Comparison of ENCODE assay signal across 8 cellular contexts in genomic region chr7:35694784-35695627, GRCh38.
DNase-seq lines count a peak whose midpoint lies in the region; ATAC-seq and TF ChIP-seq lines count a peak whose summit lies in the region.

Gene HERPUD2, minus strand, starts transcription at chr7:35695135. Its CDS starts 805 bp downstream, at chr7:35694330.

- H3K27ac Mint-ChIP-seq in activated naive CD4-positive, alpha-beta T cell treated with anti-CD3 and anti-CD28 coated beads, Interleukin-2, amount 50 U/mL, for 24 hours, result peak within 1 kb of the TSS; percentile 97

- H3K27me3 Mint-ChIP-seq in activated naive CD4-positive, alpha-beta T cell treated with anti-CD3 and anti-CD28 coated beads, Interleukin-2, amount 50 U/mL, for 24 hours, result no peaks in the 10 kb centered on the region

- ATAC-seq in HG02623 (IDR thresholded peaks at IDR 0.05; ENCODE audit: unreplicated experiment) (peak; percentile 86), SK-N-SH treated with all-trans-retinoic acid at 6 μM for 48 hours (peak; percentile 95)

- peaks cover 53% of the 10 kb centered on the region for H3K4me1 Mint-ChIP-seq in activated naive CD4-positive, alpha-beta T cell treated with anti-CD3 and anti-CD28 coated beads, Interleukin-2, amount 50 U/mL, for 24 hours

- DNase-seq in GM10266 (ENCODE audit: extremely low spot score) (peak; percentile 92), NCI-H1092 treated with DMSO at 0.1 percent for 48 hours (lab: John Stamatoyannopoulos, UW) (peak; percentile 90), globus pallidus (ENCODE audit: low spot score) (peak; percentile 94), nucleus accumbens (lab: John Stamatoyannopoulos, UW) (peak in 55 of 56 donors; percentile 69 to 96 (median 90)), superior temporal gyrus (ENCODE audit: extremely low spot score) (peak; percentile 96)

- peaks cover 6% of the 10 kb centered on the region for H3K36me3 Mint-ChIP-seq in activated naive CD4-positive, alpha-beta T cell treated with anti-CD3 and anti-CD28 coated beads, Interleukin-2, amount 50 U/mL, for 24 hours

- no peak for TF ChIP-seq CTCF in GM10266 (IDR thresholded peaks at IDR 0.05; ENCODE audit: control insufficient read depth, insufficient read depth, low read depth, missing control alignments)

- peak within 1 kb of the TSS; percentile 89 for H3K4me3 Mint-ChIP-seq in activated naive CD4-positive, alpha-beta T cell treated with anti-CD3 and anti-CD28 coated beads, Interleukin-2, amount 50 U/mL, for 24 hours

- H3K9me3 Mint-ChIP-seq in activated naive CD4-positive, alpha-beta T cell treated with anti-CD3 and anti-CD28 coated beads, Interleukin-2, amount 50 U/mL, for 24 hours, result no peaks in the 10 kb centered on the region

TF ChIP-seq in SK-N-SH treated with all-trans-retinoic acid at 6 μM for 48 hours, 23 proteins besides CTCF, POLR2A, EP300 and RAD21:
- TF ChIP-seq ZNF565 (CRISPR knock-in tag; conservative IDR thresholded peaks at IDR 0.05; ENCODE audit: low read depth) (no peak), PATZ1 (CRISPR knock-in tag; IDR thresholded peaks at IDR 0.05; ENCODE audit: borderline replicate concordance) (peak; percentile 0; the same call in 1 of the 2 replicates), ZFP3 (CRISPR knock-in tag; IDR thresholded peaks at IDR 0.05) (peak; percentile 9; the same call in 1 of the 2 replicates), GLIS3 (CRISPR knock-in tag; IDR thresholded peaks at IDR 0.05) (0 out of 2 replicates have a peak, but pooled peaks have one; percentile 68), TSHZ2 (CRISPR knock-in tag; IDR thresholded peaks at IDR 0.05) (0 out of 2 replicates have a peak, but pooled peaks have one; percentile 52)

Comparison
In these comparisons a context has a peak if more than half of its experiments do, and no peak if none do; other contexts are left out.
1. Peak in every context shown above with its lines: DNase-seq and ATAC-seq.